8 cellular contexts compared by ENCODE assay signal in genomic region chr18:56176750-56177149, GRCh38.
"Had no signal": no experiment of that assay in that cellular context is flagged by ENCODE, and none has a peak within 500 bp of the region (broad histone marks: within the 10 kb centered on the region; RNA-seq: fewer than 3 reads in every experiment).

No MANE protein-coding gene starts in this region.

- H3K4me3 ChIP-seq: GM23248, HAP-1 had no signal

- H3K9ac ChIP-seq: GM23248 had no signal

- H3K27ac ChIP-seq: GM23248, HL-60 had no signal

- ATAC-seq: HCT116 had no signal

- H2AFZ ChIP-seq: GM23248 had no signal

- H3K4me1 ChIP-seq: HAP-1 had no signal

- H3K36me3 ChIP-seq: HAP-1 had no signal

- H3K9me3 ChIP-seq: HAP-1 had no signal

- DNase-seq: GM23248, GOT3, H7, HFFc6, KG1 had no signal
